Comparison of ENCODE assay signal across 1 cellular context in genomic region chr18:57533399-57533884, GRCh38.
TF ChIP-seq lines count a peak whose summit lies in the region.

No MANE protein-coding gene starts in this region.

TF ChIP-seq in HepG2, 621 proteins besides CTCF, POLR2A, EP300 and RAD21 (continued from another document and continues in another):
- no peak for TF ChIP-seq ZBTB4 (CRISPR knock-in tag; IDR thresholded peaks at IDR 0.05; ENCODE audit: borderline replicate concordance)
- TF ChIP-seq ZNF350 (CRISPR knock-in tag; IDR thresholded peaks at IDR 0.05; ENCODE audit: borderline replicate concordance, low read depth): no peak
- no peak for TF ChIP-seq ZNF737 (CRISPR knock-in tag; IDR thresholded peaks at IDR 0.05; ENCODE audit: borderline replicate concordance)
- no peak for TF ChIP-seq E2F1 (CRISPR knock-in tag; IDR thresholded peaks at IDR 0.05)
- TF ChIP-seq SRY (CRISPR knock-in tag; IDR thresholded peaks at IDR 0.05): no peak
- TF ChIP-seq FOXK2 (IDR thresholded peaks at IDR 0.05): no peak
- no peak for TF ChIP-seq KLF13 (CRISPR knock-in tag; IDR thresholded peaks at IDR 0.05)
- TF ChIP-seq MEIS1 (CRISPR knock-in tag; IDR thresholded peaks at IDR 0.05; ENCODE audit: borderline replicate concordance): no peak
- TF ChIP-seq ZFYVE20 (CRISPR knock-in tag; IDR thresholded peaks at IDR 0.05; ENCODE audit: borderline replicate concordance, low read depth): no peak
- TF ChIP-seq ZNF724P (CRISPR knock-in tag; IDR thresholded peaks at IDR 0.05; ENCODE audit: borderline replicate concordance): no peak
- TF ChIP-seq ZNF580 (CRISPR knock-in tag; IDR thresholded peaks at IDR 0.05; ENCODE audit: borderline replicate concordance, low read depth): no peak
- TF ChIP-seq FOXO1 (CRISPR knock-in tag; IDR thresholded peaks at IDR 0.05): no peak
- no peak for TF ChIP-seq ZNF468 (CRISPR knock-in tag; IDR thresholded peaks at IDR 0.05)
- TF ChIP-seq RXRB (CRISPR knock-in tag; IDR thresholded peaks at IDR 0.05; ENCODE audit: borderline replicate concordance): 0 out of 2 replicates have a peak, but pooled peaks have one; percentile 24
- TF ChIP-seq ZNF704 (CRISPR knock-in tag; IDR thresholded peaks at IDR 0.05; ENCODE audit: borderline replicate concordance): no peak
- TF ChIP-seq HNF1A (IDR thresholded peaks at IDR 0.05; ENCODE audit: low read depth): no peak
- TF ChIP-seq HNF1A (CRISPR knock-in tag; IDR thresholded peaks at IDR 0.05; ENCODE audit: borderline replicate concordance): no peak
- TF ChIP-seq SALL1 (CRISPR knock-in tag; IDR thresholded peaks at IDR 0.05): peak; percentile 41
- TF ChIP-seq FUBP1 (CRISPR knock-in tag; IDR thresholded peaks at IDR 0.05; ENCODE audit: borderline replicate concordance): no peak
- peak; percentile 99 for TF ChIP-seq ZNF782 (CRISPR knock-in tag; IDR thresholded peaks at IDR 0.05; ENCODE audit: borderline replicate concordance)
- TF ChIP-seq PLSCR1 (CRISPR knock-in tag; IDR thresholded peaks at IDR 0.05; ENCODE audit: borderline replicate concordance): no peak
- TF ChIP-seq ZNF20 (CRISPR knock-in tag; IDR thresholded peaks at IDR 0.05): no peak
- TF ChIP-seq PBX3 (CRISPR knock-in tag; IDR thresholded peaks at IDR 0.05; ENCODE audit: borderline replicate concordance): no peak
- TF ChIP-seq ZFP36L2 (CRISPR knock-in tag; IDR thresholded peaks at IDR 0.05): no peak
- no peak for TF ChIP-seq NPAS2 (CRISPR knock-in tag; IDR thresholded peaks at IDR 0.05; ENCODE audit: borderline replicate concordance)
- TF ChIP-seq ZBTB33 (CRISPR knock-in tag; IDR thresholded peaks at IDR 0.05): no peak
- no peak for TF ChIP-seq RBFOX2 (IDR thresholded peaks at IDR 0.05; ENCODE audit: low read depth, low read length)
- TF ChIP-seq RNF2 (conservative IDR thresholded peaks at IDR 0.05; ENCODE audit: low read depth): no peak
- no peak for TF ChIP-seq SIN3B (IDR thresholded peaks at IDR 0.05; ENCODE audit: low read length)
- no peak for TF ChIP-seq PRDM10 (CRISPR knock-in tag; IDR thresholded peaks at IDR 0.05; ENCODE audit: low read depth)
- TF ChIP-seq NR2F6 (IDR thresholded peaks at IDR 0.05): no peak; the same call in 1 of the 2 replicates
- TF ChIP-seq NR2F6 (CRISPR knock-in tag; IDR thresholded peaks at IDR 0.05): no peak; the same call in 1 of the 2 replicates
- no peak for TF ChIP-seq SOX6 (IDR thresholded peaks at IDR 0.05)
- TF ChIP-seq SOX6 (CRISPR knock-in tag; IDR thresholded peaks at IDR 0.05): peak; percentile 5; the same call in 1 of the 2 replicates
- TF ChIP-seq NFE2 (CRISPR knock-in tag; IDR thresholded peaks at IDR 0.05): no peak
- TF ChIP-seq ZNF382 (CRISPR knock-in tag; IDR thresholded peaks at IDR 0.05; ENCODE audit: borderline replicate concordance): no peak
- no peak for TF ChIP-seq TEAD2 (CRISPR knock-in tag; IDR thresholded peaks at IDR 0.05)
- no peak for TF ChIP-seq ZFP41 (CRISPR knock-in tag; IDR thresholded peaks at IDR 0.05; ENCODE audit: borderline replicate concordance)
- TF ChIP-seq ZNF605 (CRISPR knock-in tag; IDR thresholded peaks at IDR 0.05): no peak
- peak; percentile 89 for TF ChIP-seq SIX4 (CRISPR knock-in tag; IDR thresholded peaks at IDR 0.05)
